ENCODE assay signal across 15 cellular contexts in genomic region chr7:27647052-27647451, GRCh38. TPM values are rescaled to one million over a fixed set of nuclear protein-coding genes. Genes with fewer than 3 reads are reported as not detected.
DNase-seq lines count a peak whose midpoint lies in the region; ATAC-seq and TF ChIP-seq lines count a peak whose summit lies in the region.
"Had no signal": no experiment of that assay in that cellular context is flagged by ENCODE, and none has a peak within 500 bp of the region (broad histone marks: within the 10 kb centered on the region; RNA-seq: fewer than 3 reads in every experiment).

No MANE protein-coding gene starts in this region.

- no peaks in the 10 kb centered on the region for H3K27me3 ChIP-seq in BE2C
- H3K27me3 ChIP-seq: vagina had no signal

- no peaks in the 10 kb centered on the region; the same call in 1 of the 2 replicates for H3K36me3 ChIP-seq in BE2C
- H3K36me3 ChIP-seq: vagina had no signal

- peak; percentile 72 for ATAC-seq in SK-N-SH treated with all-trans-retinoic acid at 6 μM for 48 hours
- ATAC-seq: GM23338; left ventricle myocardium superior; natural killer cell treated with Interleukin-12 subunit alpha and Interleukin-12 subunit beta and Interleukin-15 and Interleukin-18, amount 100 ng/mL, for 72 hours had no signal

- TF ChIP-seq CTCF in fibroblast of pulmonary artery (IDR thresholded peaks at IDR 0.05; ENCODE audit: low read length, missing control alignments) (no peak), BE2C (IDR thresholded peaks at IDR 0.05; ENCODE audit: low read depth, low read length) (no peak)

- H3K4me3 ChIP-seq in fibroblast of pulmonary artery (replicated peaks; ENCODE audit: low read depth, low read length) (no peak overlapping the region), BE2C (ENCODE audit: low read depth, low read length) (no peak overlapping the region)
- H3K4me3 ChIP-seq: GM23338, SK-N-MC, vagina had no signal

- no peaks in the 10 kb centered on the region for H3K4me1 ChIP-seq in BE2C

- peak; percentile 66 for DNase-seq in HS-5 (ENCODE audit: low read depth)
- DNase-seq in fibroblast of pulmonary artery (ENCODE audit: low read depth), result peak; percentile 85
- no peak for DNase-seq in BE2C
- no peak for DNase-seq in stimulated activated CD4-positive, alpha-beta T cell treated with anti-CD3 and anti-CD28 coated beads, Interleukin-2, amount 100 ng/mL, for 48 hours
- no peak for DNase-seq in NCI-H128 (lab: John Stamatoyannopoulos, UW; ENCODE audit: unreplicated experiment)
- DNase-seq in NCI-H446 (lab: John Stamatoyannopoulos, UW), result no peak
- DNase-seq: activated gamma-delta T cell treated with Interleukin-2 at 50 U/mL for 16 hours, caudate nucleus, COR-L47, left ventricle myocardium superior had no signal

- no peaks in the 10 kb centered on the region for H3K9me3 ChIP-seq in BE2C
- H3K9me3 ChIP-seq: vagina had no signal

TF ChIP-seq in SK-N-SH treated with all-trans-retinoic acid at 6 μM for 48 hours, 23 proteins besides CTCF, POLR2A, EP300 and RAD21:
- no peak for TF ChIP-seq ZNF70 (CRISPR knock-in tag; IDR thresholded peaks at IDR 0.05)
- no peak for TF ChIP-seq TOX (CRISPR knock-in tag; IDR thresholded peaks at IDR 0.05; ENCODE audit: borderline replicate concordance)
- no peak for TF ChIP-seq ESRRG (CRISPR knock-in tag; IDR thresholded peaks at IDR 0.05)
- no peak for TF ChIP-seq ZNF8 (CRISPR knock-in tag; IDR thresholded peaks at IDR 0.05)
- TF ChIP-seq GLIS3 (CRISPR knock-in tag; IDR thresholded peaks at IDR 0.05), result no peak
TF ChIP-seq in SK-N-SH treated with all-trans-retinoic acid at 6 μM for 48 hours: peak in this region for 0.

RNA-seq across cellular contexts. Expression of gene HIBADH, which starts 15.6 kb away (rescaled TPM):
- 7.8 TPM for polyA plus RNA-seq in BE2C (2012; ENCODE audit: insufficient read depth, insufficient read length, low read depth)

Comparison
In these comparisons a context has a peak if more than half of its experiments do, and no peak if none do; other contexts are left out.
1. DNase-seq: peak in HS-5 (single experiment) and fibroblast of pulmonary artery (single experiment); none in BE2C (single experiment), stimulated activated CD4-positive, alpha-beta T cell treated with anti-CD3 and anti-CD28 coated beads, Interleukin-2, amount 100 ng/mL, for 48 hours (0 of 2), NCI-H128 (single experiment) and NCI-H446 (0 of 2).